11 cellular contexts compared by ENCODE assay signal in genomic region chr11:47640506-47640905, GRCh38. TPM values are rescaled to one million over a fixed set of nuclear protein-coding genes. Genes with fewer than 3 reads are reported as not detected.
DNase-seq lines count a peak whose midpoint lies in the region; ATAC-seq and TF ChIP-seq lines count a peak whose summit lies in the region.
"Not testable (repeated sequence)": the region's sequence is repeated elsewhere in the genome, so short reads cannot be mapped to it uniquely, and the experiment has no call there.
"Had no signal": no experiment of that assay in that cellular context is flagged by ENCODE, and none has a peak within 500 bp of the region (broad histone marks: within the 10 kb centered on the region; RNA-seq: fewer than 3 reads in every experiment).

No MANE protein-coding gene starts in this region.

- H3F3A ChIP-seq in neural cell (ENCODE audit: insufficient read depth, low read length, poor library complexity, severe bottlenecking), result not testable (repeated sequence)

- not testable (repeated sequence) for H3K27me3 Mint-ChIP-seq in HFFc6 (ENCODE audit: insufficient read depth); T-cell; activated T-helper 2 cell treated with anti-CD3 and anti-CD28 coated beads, Interferon-gamma antibody, Interleukin-2, Interleukin-4, amounts not matched to agents 10 μg/mL and 5 μg/mL and 100 μg/mL, durations not matched to agents 14 hours and 24 hours and 36 hours (ENCODE audit: low read depth)

- H3K36me3 ChIP-seq in iPS-15b (ENCODE audit: control insufficient read depth, insufficient read depth, low read length); neural cell (ENCODE audit: insufficient read depth, low read length): not testable (repeated sequence)

- TF ChIP-seq CTCF in C4-2B (conservative IDR thresholded peaks at IDR 0.05); HFFc6 (IDR thresholded peaks at IDR 0.05); cardiac fibroblast (IDR thresholded peaks at IDR 0.05; ENCODE audit: low read depth, low read length); neural cell (IDR thresholded peaks at IDR 0.05; ENCODE audit: poor library complexity, severe bottlenecking): not testable (repeated sequence)

- H3K36me3 Mint-ChIP-seq in HFFc6 (ENCODE audit: low read depth), result peaks cover 15% of the 10 kb centered on the region
- peaks cover 21% of the 10 kb centered on the region for H3K36me3 Mint-ChIP-seq in T-cell
- peaks cover 34% of the 10 kb centered on the region for H3K36me3 Mint-ChIP-seq in activated T-helper 2 cell treated with anti-CD3 and anti-CD28 coated beads, Interferon-gamma antibody, Interleukin-2, Interleukin-4, amounts not matched to agents 10 μg/mL and 5 μg/mL and 100 μg/mL, durations not matched to agents 14 hours and 24 hours and 36 hours (ENCODE audit: low read depth)

- not testable (repeated sequence) for H3K27me3 ChIP-seq in iPS-15b (ENCODE audit: control insufficient read depth, insufficient read depth, low read length); neural cell (ENCODE audit: insufficient read depth, low read depth, low read length)

- H4K20me1 ChIP-seq in neural cell (ENCODE audit: insufficient read depth), result not testable (repeated sequence)

- not testable (repeated sequence) for H2AFZ ChIP-seq in neural cell (ENCODE audit: low read depth, low read length)

- H3K4me1 Mint-ChIP-seq in HFFc6 (ENCODE audit: low read depth), result peaks cover 20% of the 10 kb centered on the region
- peaks cover 19 to 32% (median 28%) of the 10 kb centered on the region in 3 donors for H3K4me1 Mint-ChIP-seq in T-cell
- H3K4me1 Mint-ChIP-seq in activated T-helper 2 cell treated with anti-CD3 and anti-CD28 coated beads, Interferon-gamma antibody, Interleukin-2, Interleukin-4, amounts not matched to agents 10 μg/mL and 5 μg/mL and 100 μg/mL, durations not matched to agents 14 hours and 24 hours and 36 hours (ENCODE audit: low read depth), result peaks cover 27% of the 10 kb centered on the region

- H3K9ac ChIP-seq in iPS-15b (ENCODE audit: low read depth, low read length), result peak overlapping the region; percentile 47
- H3K9ac ChIP-seq in neural cell (ENCODE audit: low read length), result not testable (repeated sequence)

- not testable (repeated sequence) for H3K4me3 ChIP-seq in cardiac fibroblast (replicated peaks in 1 of 2; ENCODE audit: low read depth in 2 of 2, low read length in 2 of 2); iPS-15b (ENCODE audit: low read depth, low read length)
- H3K4me3 ChIP-seq in neural cell (ENCODE audit: low read length), result peak overlapping the region; percentile 97

- intact Hi-C loops in activated T-helper 2 cell treated with anti-CD3 and anti-CD28 coated beads, Interferon-gamma antibody, Interleukin-2, Interleukin-4, amounts not matched to agents 10 μg/mL and 5 μg/mL and 100 μg/mL, durations not matched to agents 14 hours and 24 hours and 36 hours (cut with micrococcal nuclease), result not testable (repeated sequence)

- not testable (repeated sequence) for H3K4me2 ChIP-seq in neural cell (ENCODE audit: low read length)

- H3K9me3 Mint-ChIP-seq in HFFc6; T-cell; activated T-helper 2 cell treated with anti-CD3 and anti-CD28 coated beads, Interferon-gamma antibody, Interleukin-2, Interleukin-4, amounts not matched to agents 10 μg/mL and 5 μg/mL and 100 μg/mL, durations not matched to agents 14 hours and 24 hours and 36 hours: not testable (repeated sequence)

- not testable (repeated sequence) for H3K4me1 ChIP-seq in iPS-15b (ENCODE audit: control insufficient read depth, insufficient read depth, low read length)

- TF ChIP-seq RAD21 in neural cell (conservative IDR thresholded peaks at IDR 0.05), result not testable (repeated sequence)

- CTCF ChIA-PET in T-cell (lab: Charles Lee), result interaction anchor here in 1 of 2 donors (0.5 kb wide), 1 partner anchor 80 kb away, joined by 3 read pairs; no protein-coding TSS in a partner anchor

- not testable (repeated sequence) for H3K27ac Mint-ChIP-seq in HFFc6, T-cell
- peak overlapping the region; percentile 95 for H3K27ac Mint-ChIP-seq in activated T-helper 2 cell treated with anti-CD3 and anti-CD28 coated beads, Interferon-gamma antibody, Interleukin-2, Interleukin-4, amounts not matched to agents 10 μg/mL and 5 μg/mL and 100 μg/mL, durations not matched to agents 14 hours and 24 hours and 36 hours

- H3K27ac ChIP-seq in C4-2B, result peak overlapping the region; percentile 98
- H3K27ac ChIP-seq in neural cell (ENCODE audit: low read length), result not testable (repeated sequence)

- ATAC-seq in T-cell (replicated peaks in 1 of 4), result not testable (repeated sequence)

- H3K4me3 Mint-ChIP-seq in HFFc6, result peak overlapping the region; percentile 99
- peak overlapping the region; percentile 25 to 90 (median 28) for H3K4me3 Mint-ChIP-seq in T-cell
- H3K4me3 Mint-ChIP-seq in activated T-helper 2 cell treated with anti-CD3 and anti-CD28 coated beads, Interferon-gamma antibody, Interleukin-2, Interleukin-4, amounts not matched to agents 10 μg/mL and 5 μg/mL and 100 μg/mL, durations not matched to agents 14 hours and 24 hours and 36 hours (ENCODE audit: low read depth), result peak overlapping the region; percentile 54

- not testable (repeated sequence) for TF ChIP-seq EP300 in neural cell (conservative IDR thresholded peaks at IDR 0.05; ENCODE audit: poor library complexity, severe bottlenecking)

- H3K79me2 ChIP-seq in neural cell (replicated peaks; ENCODE audit: insufficient read depth, low read length), result peaks cover 16% of the 10 kb centered on the region

- POLR2A ChIA-PET in T-cell (lab: Charles Lee), result not testable (repeated sequence)

- not testable (repeated sequence) for DNase-seq in HFFc6; T-cell; activated T-helper 2 cell treated with anti-CD3 and anti-CD28 coated beads, Interferon-gamma antibody, Interleukin-2, Interleukin-4, amounts not matched to agents 10 μg/mL and 5 μg/mL and 100 μg/mL, durations not matched to agents 14 hours and 24 hours and 36 hours (ENCODE audit: low spot score)
- DNase-seq in cardiac fibroblast (ENCODE audit: low read depth in 2 of 2) (peak; percentile 2 to 42), stromal cell of bone marrow (ENCODE audit: low read depth) (peak; percentile 9)

- not testable (repeated sequence) for H3K9me2 ChIP-seq in neural cell (ENCODE audit: insufficient read depth, low read length)

- H3K9me3 ChIP-seq in iPS-15b (ENCODE audit: control insufficient read depth, insufficient read depth, low read length); neural cell (ENCODE audit: low read length): not testable (repeated sequence)

RNA-seq across cellular contexts. Expression of gene MTCH2, which starts 1.9 kb away (rescaled TPM):
- 100 to 1,000 TPM; 132 to 163 (median 143) TPM for total RNA-seq in HFFc6 (2021; fragmentation: NEBNext Ultra II Directional; extraction: Animal tissue kit (Norgen Biotek cat#: 25700))
- total RNA-seq in T-cell, result 10 to 100 TPM; 20.4 to 32.1 (median 26.7) TPM
- total RNA-seq in activated T-helper 2 cell treated with anti-CD3 and anti-CD28 coated beads, Interferon-gamma antibody, Interleukin-2, Interleukin-4, amounts not matched to agents 10 μg/mL and 5 μg/mL and 100 μg/mL, durations not matched to agents 14 hours and 24 hours and 36 hours, result 124 and 131 TPM in 2 replicates
- 123 and 159 TPM in 2 replicates for polyA plus RNA-seq in neural cell
- polyA minus RNA-seq in neural cell, result 110 and 126 TPM in 2 replicates

RNA-seq across cellular contexts. Expression of gene C1QTNF4, which starts 46.3 kb away (rescaled TPM):
- total RNA-seq in HFFc6 (2021; fragmentation: NEBNext Ultra II Directional; extraction: Animal tissue kit (Norgen Biotek cat#: 25700)), result not detected
- 1 to 10 TPM in 3 of 5 donors, under 1 TPM in 2; 0.53 to 2.0 (median 1.5) TPM for total RNA-seq in T-cell
- 0.21 and 0.30 TPM in 2 replicates for total RNA-seq in activated T-helper 2 cell treated with anti-CD3 and anti-CD28 coated beads, Interferon-gamma antibody, Interleukin-2, Interleukin-4, amounts not matched to agents 10 μg/mL and 5 μg/mL and 100 μg/mL, durations not matched to agents 14 hours and 24 hours and 36 hours
- polyA plus RNA-seq in neural cell, result 16.4 and 17.5 TPM in 2 replicates
- polyA minus RNA-seq in neural cell, result 15.1 and 16.6 TPM in 2 replicates
- total RNA-seq: H4, RPMI7951 had no signal

RNA-seq across cellular contexts. Expression of gene FAM180B, which starts 54.0 kb away (rescaled TPM):
- not detected for total RNA-seq in HFFc6 (2021; fragmentation: NEBNext Ultra II Directional; extraction: Animal tissue kit (Norgen Biotek cat#: 25700))
- total RNA-seq in T-cell, result under 1 TPM in 3 of 5 donors, not detected in 2; 0.20 to 0.51 (median 0.28) TPM
- total RNA-seq in activated T-helper 2 cell treated with anti-CD3 and anti-CD28 coated beads, Interferon-gamma antibody, Interleukin-2, Interleukin-4, amounts not matched to agents 10 μg/mL and 5 μg/mL and 100 μg/mL, durations not matched to agents 14 hours and 24 hours and 36 hours, result 0.25 and 0.39 TPM in 2 replicates
- polyA plus RNA-seq in neural cell, result not detected in 2 replicates
- 0.49 TPM in 1 of 2 replicates, not detected in the other for polyA minus RNA-seq in neural cell
- total RNA-seq: H4, RPMI7951 had no signal
- polyA plus RNA-seq: BJ had no signal

Comparison
In these comparisons a context has a peak if more than half of its experiments do, and no peak if none do; other contexts are left out.
1. H3K4me3 Mint-ChIP-seq: peak in every context shown above with its lines; median percentile 99 in HFFc6; 54 in activated T-helper 2 cell treated with anti-CD3 and anti-CD28 coated beads, Interferon-gamma antibody, Interleukin-2, Interleukin-4, amounts not matched to agents 10 μg/mL and 5 μg/mL and 100 μg/mL, durations not matched to agents 14 hours and 24 hours and 36 hours; 28 in T-cell.